15 cellular contexts compared by ENCODE assay signal in the genomic region with DNA sequence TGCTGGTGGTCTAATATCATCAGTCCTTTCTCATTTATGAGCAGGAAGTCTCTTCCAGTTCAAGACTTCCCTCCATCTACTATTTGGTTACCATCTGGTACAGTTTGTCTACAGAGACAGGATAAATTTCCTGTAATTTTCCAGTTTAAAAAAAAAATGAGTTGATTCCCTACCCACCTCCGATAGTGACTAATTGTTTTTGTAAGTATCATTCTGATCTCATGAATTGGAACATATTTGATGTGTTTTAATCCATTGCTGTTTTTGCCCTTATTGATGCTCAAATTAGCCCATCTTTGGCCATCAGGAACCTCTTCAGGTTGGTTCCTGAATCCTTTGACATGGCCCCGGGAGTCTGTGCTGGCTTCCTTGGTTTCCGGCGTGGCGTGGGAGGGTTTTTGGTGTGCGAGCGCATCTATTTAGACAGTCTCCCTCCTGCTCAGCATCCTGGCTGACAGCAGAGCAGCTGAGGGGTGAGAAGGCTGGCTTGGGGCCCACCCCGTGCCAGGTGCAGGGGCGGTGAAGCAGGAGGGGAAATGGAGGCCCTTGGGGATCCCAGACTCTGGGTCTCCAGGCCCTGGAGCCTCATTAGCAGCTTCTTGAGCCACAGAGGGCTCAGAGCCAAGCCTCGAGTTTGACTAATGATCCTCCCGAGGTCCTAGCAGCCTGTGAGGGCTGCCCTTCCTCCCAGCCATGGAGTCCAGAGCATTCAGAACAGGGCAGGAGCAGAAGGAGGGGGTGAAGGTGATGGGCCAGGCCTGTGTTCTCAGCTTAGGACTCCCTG. TPM values are rescaled to one million over a fixed set of nuclear protein-coding genes. Genes with fewer than 3 reads are reported as not detected.
DNase-seq lines count a peak whose midpoint lies in the region; ATAC-seq and TF ChIP-seq lines count a peak whose summit lies in the region.
"Had no signal": no experiment of that assay in that cellular context is flagged by ENCODE, and none has a peak within 500 bp of the region (broad histone marks: within the 10 kb centered on the region; RNA-seq: fewer than 3 reads in every experiment).

No MANE protein-coding gene starts in this region.

- CTCF ChIA-PET in RWPE1 (lab: Yijun Ruan, JAX): interaction anchor here (0.6 kb wide), 1 partner anchor 60 kb away, joined by 3 read pairs; no protein-coding TSS in a partner anchor
- CTCF ChIA-PET in activated CD8-positive, alpha-beta memory T cell treated with anti-CD3 and anti-CD28 coated beads, Interleukin-2, amount 10 ng/mL, durations not matched to agents 7 days and 5 days (lab: Charles Lee): interaction anchor here (0.7 to 3.8 kb wide), 4 partner anchors 18 to 78 kb away, joined by 3 to 15 read pairs (median 8); no protein-coding TSS in a partner anchor

- H2BK12ac ChIP-seq in mesenchymal stem cell (ENCODE audit: low read length in 2 of 2): no peak overlapping the region

- no peak overlapping the region for H2BK15ac ChIP-seq in mesenchymal stem cell (ENCODE audit: low read depth, poor library complexity, severe bottlenecking)

- no peak overlapping the region for H3K4ac ChIP-seq in mesenchymal stem cell (ENCODE audit: low read depth in 1 of 2, low read length in 2 of 2)

- no peak for ATAC-seq in activated CD8-positive, alpha-beta memory T cell treated with anti-CD3 and anti-CD28 coated beads, Interleukin-2, amount 10 ng/mL, durations not matched to agents 7 days and 5 days
- no peak for ATAC-seq in HG03039 (IDR thresholded peaks at IDR 0.05; ENCODE audit: unreplicated experiment)
- ATAC-seq: activated naive CD4-positive, alpha-beta T cell treated with anti-CD3 and anti-CD28 coated beads, Interleukin-2, amount 50 U/mL, for 72 hours; Panc1 had no signal

- H3K79me1 ChIP-seq in mesenchymal stem cell (replicated peaks; ENCODE audit: low read length, poor library complexity, severe bottlenecking): peaks cover 7% of the 10 kb centered on the region

- POLR2A ChIA-PET in RWPE1 (lab: Yijun Ruan, JAX; ENCODE audit: low non-redundant PET): no interaction called here

- no peaks in the 10 kb centered on the region for H3K9me3 Mint-ChIP-seq in activated CD8-positive, alpha-beta memory T cell treated with anti-CD3 and anti-CD28 coated beads, Interleukin-2, amount 10 ng/mL, durations not matched to agents 7 days and 5 days (ENCODE audit: low read depth)
- H3K9me3 Mint-ChIP-seq: activated naive CD4-positive, alpha-beta T cell treated with anti-CD3 and anti-CD28 coated beads, Interleukin-2, amount 50 U/mL, for 72 hours; CD4-positive, alpha-beta T cell had no signal

- peak overlapping the region in 1 of 2 experiments; percentile 26 for H3K14ac ChIP-seq in mesenchymal stem cell (ENCODE audit: low read length in 2 of 2)

- H3K4me3 ChIP-seq in MG63 (no peak overlapping the region), mesenchymal stem cell (ENCODE audit: insufficient read depth in 1 of 2, low read depth in 1 of 2, low read length in 2 of 2) (peak overlapping the region in 1 of 2 experiments; percentile 7)
- H3K4me3 ChIP-seq: hepatocyte, lung had no signal

- H3K9ac ChIP-seq in mesenchymal stem cell (ENCODE audit: low read length): peak overlapping the region; percentile 37

- no peak overlapping the region for H4K8ac ChIP-seq in mesenchymal stem cell (ENCODE audit: low read length)

- no peak for TF ChIP-seq CTCF in RWPE1 (conservative IDR thresholded peaks at IDR 0.05; ENCODE audit: low read depth)

- no peak overlapping the region for H2AFZ ChIP-seq in mesenchymal stem cell (ENCODE audit: low read depth, low read length)
- H2AFZ ChIP-seq: hepatocyte had no signal

- no peaks in the 10 kb centered on the region for H3K36me3 Mint-ChIP-seq in activated CD8-positive, alpha-beta memory T cell treated with anti-CD3 and anti-CD28 coated beads, Interleukin-2, amount 10 ng/mL, durations not matched to agents 7 days and 5 days
- H3K36me3 Mint-ChIP-seq: activated naive CD4-positive, alpha-beta T cell treated with anti-CD3 and anti-CD28 coated beads, Interleukin-2, amount 50 U/mL, for 72 hours had no signal

- peak overlapping the region in 1 of 2 experiments; percentile 0 for H3K18ac ChIP-seq in mesenchymal stem cell (ENCODE audit: low read depth in 1 of 2, low read length in 2 of 2)

- peaks cover 38% of the 10 kb centered on the region for H3K4me1 ChIP-seq in mesenchymal stem cell (ENCODE audit: control insufficient read depth, insufficient read depth, low read depth, low read length)

- no peaks in the 10 kb centered on the region for H3K27me3 ChIP-seq in MG63
- H3K27me3 ChIP-seq in mesenchymal stem cell (ENCODE audit: control insufficient read depth in 1 of 2, insufficient read depth in 1 of 2, low read length in 2 of 2): no peaks in the 10 kb centered on the region
- H3K27me3 ChIP-seq: hepatocyte had no signal

- H3K4me2 ChIP-seq in mesenchymal stem cell (ENCODE audit: low read length, poor library complexity, severe bottlenecking): no peak overlapping the region
- H3K4me2 ChIP-seq: hepatocyte had no signal

- H4K91ac ChIP-seq in mesenchymal stem cell (ENCODE audit: low read length): no peak overlapping the region

- no peak overlapping the region for H2AK5ac ChIP-seq in mesenchymal stem cell (ENCODE audit: low read length, severe bottlenecking)

- DNase-seq in Ammon's horn (ENCODE audit: low spot score) (peak; percentile 35), MG63 (peak; percentile 64), amniotic epithelial cell (ENCODE audit: low read depth) (peak; percentile 71), mesenchymal stem cell (no peak), RWPE1 (ENCODE audit: low spot score) (no peak), COLO668 (lab: John Stamatoyannopoulos, UW; ENCODE audit: unreplicated experiment) (no peak)
- no peak for DNase-seq in activated CD8-positive, alpha-beta memory T cell treated with anti-CD3 and anti-CD28 coated beads, Interleukin-2, amount 10 ng/mL, durations not matched to agents 7 days and 5 days
- DNase-seq: CD4-positive, alpha-beta T cell had no signal

- H3K4me3 Mint-ChIP-seq in activated CD8-positive, alpha-beta memory T cell treated with anti-CD3 and anti-CD28 coated beads, Interleukin-2, amount 10 ng/mL, durations not matched to agents 7 days and 5 days: no peak overlapping the region
- H3K4me3 Mint-ChIP-seq: CD4-positive, alpha-beta T cell had no signal

- H3K27ac Mint-ChIP-seq in activated CD8-positive, alpha-beta memory T cell treated with anti-CD3 and anti-CD28 coated beads, Interleukin-2, amount 10 ng/mL, durations not matched to agents 7 days and 5 days: no peak overlapping the region
- H3K27ac Mint-ChIP-seq: activated naive CD4-positive, alpha-beta T cell treated with anti-CD3 and anti-CD28 coated beads, Interleukin-2, amount 50 U/mL, for 72 hours; CD4-positive, alpha-beta T cell had no signal

- no peak overlapping the region for H2BK5ac ChIP-seq in mesenchymal stem cell (ENCODE audit: low read depth, low read length, poor library complexity, severe bottlenecking)

- H3K27ac ChIP-seq in mesenchymal stem cell (ENCODE audit: low read length, poor library complexity, severe bottlenecking): no peak overlapping the region
- H3K27ac ChIP-seq in RWPE1: no peak overlapping the region
- H3K27ac ChIP-seq: hepatocyte had no signal

- H3K4me1 Mint-ChIP-seq in activated CD8-positive, alpha-beta memory T cell treated with anti-CD3 and anti-CD28 coated beads, Interleukin-2, amount 10 ng/mL, durations not matched to agents 7 days and 5 days: peaks cover 2% of the 10 kb centered on the region

- no peak overlapping the region for H2BK120ac ChIP-seq in mesenchymal stem cell (ENCODE audit: low read depth, low read length)

- peaks cover 3% of the 10 kb centered on the region for H3K27me3 Mint-ChIP-seq in activated CD8-positive, alpha-beta memory T cell treated with anti-CD3 and anti-CD28 coated beads, Interleukin-2, amount 10 ng/mL, durations not matched to agents 7 days and 5 days
- H3K27me3 Mint-ChIP-seq: CD4-positive, alpha-beta T cell had no signal

- no peak overlapping the region for H3K23ac ChIP-seq in mesenchymal stem cell (ENCODE audit: low read length in 2 of 2)

- H3K36me3 ChIP-seq in MG63 (no peaks in the 10 kb centered on the region), mesenchymal stem cell (ENCODE audit: control insufficient read depth in 1 of 2, insufficient read depth in 2 of 2, low read depth in 1 of 2, low read length in 2 of 2) (peaks cover 5 to 21% of the 10 kb centered on the region in 2 experiments)

- no peaks in the 10 kb centered on the region for H3K9me3 ChIP-seq in MG63
- no peaks in the 10 kb centered on the region for H3K9me3 ChIP-seq in mesenchymal stem cell (ENCODE audit: control insufficient read depth, low read length)

- 87% methylated on average over 10 of the region's 11 CpGs for WGBS in mesenchymal stem cell

RNA-seq across cellular contexts. Expression of gene OMP, which starts 6.8 kb away (rescaled TPM):
- not detected in 2 replicates for total RNA-seq in MG63 (2014; rRNA removed; shearing (Covaris generic); ENCODE audit: low replicate concordance)
- polyA plus RNA-seq in mesenchymal stem cell (2013, experiment 1 of 2): 0.19 TPM
- polyA plus RNA-seq in mesenchymal stem cell (2013, experiment 2 of 2): not detected
- total RNA-seq in activated CD8-positive, alpha-beta memory T cell treated with anti-CD3 and anti-CD28 coated beads, Interleukin-2, amount 10 ng/mL, durations not matched to agents 7 days and 5 days: not detected
- total RNA-seq: activated CD8-positive, alpha-beta memory T cell treated with anti-CD3 and anti-CD28 coated beads for 36 hours; activated naive CD4-positive, alpha-beta T cell treated with anti-CD3 and anti-CD28 coated beads, Interleukin-2, amount 50 U/mL, for 72 hours; CD4-positive, alpha-beta T cell; hepatocyte; omental fat pad had no signal
- polyA plus RNA-seq: hepatocyte had no signal

RNA-seq across cellular contexts. Expression of gene MYO7A, which starts 18.6 kb away (rescaled TPM):
- not detected in 2 replicates for total RNA-seq in MG63 (2014; rRNA removed; shearing (Covaris generic); ENCODE audit: low replicate concordance)
- polyA plus RNA-seq in mesenchymal stem cell (2013, experiment 1 of 2): 0.04 TPM
- 0.03 TPM for polyA plus RNA-seq in mesenchymal stem cell (2013, experiment 2 of 2)
- total RNA-seq in activated CD8-positive, alpha-beta memory T cell treated with anti-CD3 and anti-CD28 coated beads, Interleukin-2, amount 10 ng/mL, durations not matched to agents 7 days and 5 days: under 1 TPM; 0.23 to 0.28 TPM

RNA-seq across cellular contexts. Expression of gene CAPN5, which starts 42.7 kb away (rescaled TPM):
- total RNA-seq in MG63 (2014; rRNA removed; shearing (Covaris generic); ENCODE audit: low replicate concordance): 2.1 and 6.1 TPM in 2 replicates
- 26.0 TPM for polyA plus RNA-seq in mesenchymal stem cell (2013, experiment 1 of 2)
- polyA plus RNA-seq in mesenchymal stem cell (2013, experiment 2 of 2): 25.0 TPM
- total RNA-seq in activated CD8-positive, alpha-beta memory T cell treated with anti-CD3 and anti-CD28 coated beads, Interleukin-2, amount 10 ng/mL, durations not matched to agents 7 days and 5 days: under 1 TPM; 0.20 to 0.28 TPM

Comparison
In these comparisons a context has a peak if more than half of its experiments do, and no peak if none do; other contexts are left out.
1. DNase-seq: peak in Ammon's horn (single experiment), MG63 (single experiment) and amniotic epithelial cell (single experiment); none in mesenchymal stem cell (single experiment), RWPE1 (single experiment), COLO668 (single experiment) and activated CD8-positive, alpha-beta memory T cell treated with anti-CD3 and anti-CD28 coated beads, Interleukin-2, amount 10 ng/mL, durations not matched to agents 7 days and 5 days (single experiment).